22 cellular contexts compared by ENCODE assay signal in the genomic region with DNA sequence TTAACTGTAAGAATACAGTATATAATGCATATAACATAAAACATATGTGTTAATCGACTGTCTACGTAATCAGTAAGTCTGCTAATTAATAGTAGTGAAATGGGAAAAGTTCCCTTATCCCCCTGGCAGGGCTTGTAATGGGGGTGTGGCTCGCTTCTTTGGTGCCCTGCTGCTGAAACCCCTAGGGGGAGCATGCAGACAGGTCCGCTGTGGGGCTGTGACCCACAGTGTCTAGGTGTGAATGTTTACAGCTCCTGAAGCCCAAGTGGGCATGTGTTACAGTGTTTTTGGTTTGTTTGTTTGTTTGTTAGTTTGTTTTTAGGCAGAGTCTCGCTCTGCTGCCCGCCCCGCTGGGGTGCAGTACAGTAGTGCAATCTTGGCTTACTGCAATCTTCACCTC.
"Had no signal": no experiment of that assay in that cellular context is flagged by ENCODE, and none has a peak within 500 bp of the region (broad histone marks: within the 10 kb centered on the region; RNA-seq: fewer than 3 reads in every experiment).

No MANE protein-coding gene starts in this region.

- H3K36me3 ChIP-seq: adrenal gland, breast epithelium, gastroesophageal sphincter, heart left ventricle, left lung, tibial artery, uterus had no signal

- ATAC-seq: activated CD4-positive, alpha-beta T cell treated with anti-CD3 and anti-CD28 coated beads for 36 hours; activated naive CD4-positive, alpha-beta T cell treated with anti-CD3 and anti-CD28 coated beads, Interleukin-2, amount 50 U/mL, for 72 hours; esophagus mucosa; gastroesophageal sphincter; heart left ventricle; left lung had no signal

- DNase-seq: activated CD4-positive, alpha-beta memory T cell treated with anti-CD3 and anti-CD28 coated beads for 36 hours; activated CD4-positive, alpha-beta T cell treated with anti-CD3 and anti-CD28 coated beads for 36 hours; activated gamma-delta T cell treated with Interleukin-2 at 50 U/mL for 16 hours; activated T-cell treated with anti-CD3 and anti-CD28 coated beads for 4 hours; adrenal gland; heart left ventricle; left lung; nephron progenitor cell; occipital lobe; posterior cingulate gyrus; retina; stimulated activated CD4-positive, alpha-beta T cell treated with anti-CD3 and anti-CD28 coated beads, Interleukin-2, amount 100 ng/mL, for 24 hours; stimulated activated naive CD4-positive, alpha-beta T cell treated with Interleukin-2 at 50 U/mL for 16 hours; tibial artery; uterus had no signal

- H3K27me3 Mint-ChIP-seq: activated CD4-positive, alpha-beta memory T cell treated with anti-CD3 and anti-CD28 coated beads for 36 hours; activated CD4-positive, alpha-beta T cell treated with anti-CD3 and anti-CD28 coated beads for 36 hours had no signal

- H3K36me3 Mint-ChIP-seq: activated CD4-positive, alpha-beta memory T cell treated with anti-CD3 and anti-CD28 coated beads for 36 hours; activated naive CD4-positive, alpha-beta T cell treated with anti-CD3 and anti-CD28 coated beads, Interleukin-2, amount 50 U/mL, for 72 hours had no signal

- H3K4me1 Mint-ChIP-seq: activated CD4-positive, alpha-beta T cell treated with anti-CD3 and anti-CD28 coated beads for 36 hours; nephron progenitor cell had no signal

- H3K27ac ChIP-seq: adrenal gland, breast epithelium, coronary artery, gastroesophageal sphincter, heart left ventricle, left lung, tibial artery, uterus, VCaP had no signal

- H3K27ac Mint-ChIP-seq: activated CD4-positive, alpha-beta memory T cell treated with anti-CD3 and anti-CD28 coated beads for 36 hours; activated CD4-positive, alpha-beta T cell treated with anti-CD3 and anti-CD28 coated beads for 36 hours; activated naive CD4-positive, alpha-beta T cell treated with anti-CD3 and anti-CD28 coated beads, Interleukin-2, amount 50 U/mL, for 72 hours; activated T-helper 1 cell treated with anti-CD3 and anti-CD28 coated beads, Interleukin-12 subunit alpha, Interleukin-12 subunit beta, Interleukin-2, Interleukin-4 antibody, amounts not matched to agents 30 ng/mL and 10 ng/mL and 1 ng/mL, durations not matched to agents 14 hours and 24 hours and 36 hours; nephron progenitor cell had no signal

- H3K4me3 Mint-ChIP-seq: activated CD4-positive, alpha-beta memory T cell treated with anti-CD3 and anti-CD28 coated beads for 36 hours; activated CD4-positive, alpha-beta T cell treated with anti-CD3 and anti-CD28 coated beads for 36 hours; activated T-helper 1 cell treated with anti-CD3 and anti-CD28 coated beads, Interleukin-12 subunit alpha, Interleukin-12 subunit beta, Interleukin-2, Interleukin-4 antibody, amounts not matched to agents 30 ng/mL and 10 ng/mL and 1 ng/mL, durations not matched to agents 14 hours and 24 hours and 36 hours; nephron progenitor cell had no signal

- H3K9me3 ChIP-seq: adrenal gland, breast epithelium, gastroesophageal sphincter, heart left ventricle, tibial artery, uterus had no signal

- H3K4me1 ChIP-seq: adrenal gland, breast epithelium, gastroesophageal sphincter, heart left ventricle, left lung, tibial artery, uterus had no signal

- H3K4me3 ChIP-seq: adrenal gland, breast epithelium, coronary artery, gastroesophageal sphincter, heart left ventricle, left lung, tibial artery, uterus had no signal

- H3K9me3 Mint-ChIP-seq: nephron progenitor cell had no signal

- H3K27me3 ChIP-seq: adrenal gland, breast epithelium, gastroesophageal sphincter, left lung, tibial artery, uterus had no signal
